8 cellular contexts compared by ENCODE assay signal in genomic region chr17:65560628-65561371, GRCh38.
DNase-seq lines count a peak whose midpoint lies in the region; ATAC-seq lines count a peak whose summit lies in the region.

No MANE protein-coding gene starts in this region.

- ATAC-seq in HG02852 (IDR thresholded peaks at IDR 0.05; ENCODE audit: unreplicated experiment) (peak; percentile 33), HG02840 (IDR thresholded peaks at IDR 0.05; ENCODE audit: low FRiP score, unreplicated experiment) (no peak)

- peak; percentile 83 for DNase-seq in EH (ENCODE audit: low read depth)
- DNase-seq in NCI-H226: peak; percentile 75
- peak; percentile 60 to 65 for DNase-seq in activated CD4-positive, alpha-beta T cell treated with anti-CD3 and anti-CD28 coated beads, Interleukin-2, amount 50 U/mL, for 24 hours (ENCODE audit: low read depth in 1 of 2, low spot score in 1 of 2)
- peak; percentile 77 for DNase-seq in dedifferentiated amniotic fluid mesenchymal stem cell (ENCODE audit: extremely low spot score)
- DNase-seq in left kidney (ENCODE audit: low read depth, low spot score): peak; percentile 98
- peak in 3 of 4 experiments; percentile 42 to 58 (median 54) for DNase-seq in stimulated activated CD4-positive, alpha-beta T cell treated with anti-CD3 and anti-CD28 coated beads, Interleukin-1b, Interleukin-23, amount 100 ng/mL, for 24 hours (ENCODE audit: low read depth in 4 of 4, low spot score in 1 of 4)
